Comparison of ENCODE assay signal across 8 cellular contexts in the genomic region with DNA sequence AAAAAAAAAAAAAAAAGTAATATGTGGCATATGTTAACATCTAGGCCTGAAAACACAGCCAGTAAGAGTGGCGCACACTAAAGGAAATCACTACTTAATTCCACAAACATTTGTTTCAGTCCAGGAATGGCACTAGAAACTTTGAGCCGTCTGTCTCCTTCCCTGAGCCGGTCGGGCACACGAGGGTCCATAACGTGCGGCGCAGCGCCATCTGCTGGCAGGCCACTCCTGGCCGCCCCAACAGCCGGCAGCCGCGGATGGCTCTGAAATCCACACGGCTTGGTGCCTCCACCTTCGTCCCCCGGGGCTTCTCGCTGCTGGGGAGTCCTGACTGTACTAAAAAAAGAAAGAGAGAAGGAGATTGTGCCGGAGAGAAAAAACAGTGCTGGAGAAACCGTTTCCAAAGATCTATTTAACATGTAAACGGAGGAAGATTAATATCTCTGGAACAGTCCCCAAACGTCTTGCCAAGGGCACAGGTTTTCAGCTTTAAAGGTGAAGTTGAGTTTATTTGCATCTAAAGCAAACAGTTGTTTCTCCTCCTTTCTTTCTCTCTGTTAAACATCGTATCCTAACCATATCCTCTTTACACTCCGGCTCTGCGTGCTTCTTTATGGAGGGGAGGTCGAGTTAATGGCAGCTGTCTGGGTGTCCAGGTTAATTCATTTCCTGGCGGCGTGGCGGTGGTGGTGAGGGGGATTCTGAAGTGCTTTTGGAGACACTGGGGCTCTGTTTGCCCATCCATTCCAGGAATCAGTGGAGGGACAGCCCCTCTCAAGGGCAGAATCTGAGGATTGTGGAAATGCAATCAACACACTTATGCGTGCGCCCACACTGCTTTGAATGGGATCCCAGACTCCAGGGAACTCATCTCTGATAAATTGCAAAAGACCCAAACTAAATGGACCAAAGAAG.
A peak's percentile ranks its signal among the peaks of the same experiment; 100 is the strongest.
DNase-seq lines count a peak whose midpoint lies in the region; ATAC-seq, FAIRE-seq and TF ChIP-seq lines count a peak whose summit lies in the region.

No MANE protein-coding gene starts in this region.

- no peaks in the 10 kb centered on the region for H3K27me3 ChIP-seq in Caco-2 (replicated peaks; ENCODE audit: control insufficient read depth, insufficient read depth, low read length)
- H3K27me3 ChIP-seq in neuron (ENCODE audit: insufficient read depth, low read length), result no peaks in the 10 kb centered on the region

- no peak overlapping the region for H3K4me3 Mint-ChIP-seq in Caco-2 (ENCODE audit: unreplicated experiment)
- H3K4me3 Mint-ChIP-seq in activated CD8-positive, alpha-beta T cell treated with anti-CD3 and anti-CD28 coated beads, Interleukin-2, amount 10 ng/mL, durations not matched to agents 7 days and 5 days, result no peak overlapping the region

- TF ChIP-seq CTCF in Caco-2 (IDR thresholded peaks at IDR 0.05; ENCODE audit: insufficient read depth in 1 of 2, low read depth in 1 of 2, low read length in 1 of 2, severe bottlenecking in 1 of 2, unreplicated experiment in 1 of 2) (peak; percentile 93 to 95), fibroblast of mammary gland (conservative IDR thresholded peaks at IDR 0.05; ENCODE audit: control insufficient read depth, insufficient read depth, low read depth, low read length) (peak; percentile 76)

- CTCF ChIA-PET in Caco-2 (lab: Charles Lee), result no interaction called here
- CTCF ChIA-PET in activated CD8-positive, alpha-beta T cell treated with anti-CD3 and anti-CD28 coated beads, Interleukin-2, amount 10 ng/mL, durations not matched to agents 7 days and 5 days (lab: Charles Lee), result interaction anchor here (0.7 kb wide), 1 partner anchor 179 kb away, joined by 3 read pairs; no protein-coding TSS in a partner anchor

- H3K4me3 ChIP-seq in Caco-2 (ENCODE audit: low read depth, low read length) (no peak overlapping the region), fibroblast of mammary gland (ENCODE audit: control insufficient read depth, low read depth, low read length) (no peak overlapping the region), neuron (ENCODE audit: low read length) (peak overlapping the region; percentile 4)

- no peaks in the 10 kb centered on the region for H3K36me3 ChIP-seq in Caco-2 (ENCODE audit: control insufficient read depth, insufficient read depth, low read length)
- no peaks in the 10 kb centered on the region for H3K36me3 ChIP-seq in neuron (ENCODE audit: insufficient read depth, low read length)

- no TSS peak for BruUV-seq in Caco-2 (replicated peaks; lab: Mats Ljungman, UMichigan)

- H3K27ac Mint-ChIP-seq in Caco-2 (ENCODE audit: unreplicated experiment), result no peak overlapping the region
- H3K27ac Mint-ChIP-seq in activated CD8-positive, alpha-beta T cell treated with anti-CD3 and anti-CD28 coated beads, Interleukin-2, amount 10 ng/mL, durations not matched to agents 7 days and 5 days, result no peak overlapping the region

- no peak for FAIRE-seq in urothelium cell line (lab: Jason Lieb, UNC)

- peak; percentile 91 for ATAC-seq in HG03342 (IDR thresholded peaks at IDR 0.05; ENCODE audit: unreplicated experiment)
- peak; percentile 67 for ATAC-seq in activated CD8-positive, alpha-beta T cell treated with anti-CD3 and anti-CD28 coated beads, Interleukin-2, amount 10 ng/mL, durations not matched to agents 7 days and 5 days

- H2AFZ ChIP-seq in neuron (ENCODE audit: low read depth, low read length), result peak overlapping the region; percentile 46

- no peaks in the 10 kb centered on the region for H3K9me3 ChIP-seq in Caco-2
- no peaks in the 10 kb centered on the region for H3K9me3 ChIP-seq in neuron (ENCODE audit: low read length)

- no peaks in the 10 kb centered on the region for H3K9me3 Mint-ChIP-seq in Caco-2 (ENCODE audit: unreplicated experiment)
- no peaks in the 10 kb centered on the region for H3K9me3 Mint-ChIP-seq in activated CD8-positive, alpha-beta T cell treated with anti-CD3 and anti-CD28 coated beads, Interleukin-2, amount 10 ng/mL, durations not matched to agents 7 days and 5 days (ENCODE audit: insufficient read depth)

- intact Hi-C loops in Caco-2 (cut with micrococcal nuclease; ENCODE audit: unreplicated experiment), result loop anchor here (1.0 to 2.0 kb wide), 3 partner anchors 220 to 860 kb away; no protein-coding TSS in a partner anchor

- peak; percentile 66 to 82 for DNase-seq in Caco-2
- peak; percentile 30 for DNase-seq in GM19240 (ENCODE audit: insufficient read length, low spot score)
- peak; percentile 67 for DNase-seq in NCI-H345 treated with DMSO at 0.1 percent for 48 hours (lab: John Stamatoyannopoulos, UW; ENCODE audit: unreplicated experiment)
- peak; percentile 59 for DNase-seq in activated CD8-positive, alpha-beta T cell treated with anti-CD3 and anti-CD28 coated beads, Interleukin-2, amount 10 ng/mL, durations not matched to agents 7 days and 5 days
- DNase-seq in fibroblast of mammary gland (ENCODE audit: low read depth), result peak; percentile 75
- DNase-seq in urothelium cell line (ENCODE audit: low spot score), result peak; percentile 79

- H3K4me1 Mint-ChIP-seq in Caco-2 (ENCODE audit: low read depth, unreplicated experiment), result peaks cover 12% of the 10 kb centered on the region
- no peaks in the 10 kb centered on the region for H3K4me1 Mint-ChIP-seq in activated CD8-positive, alpha-beta T cell treated with anti-CD3 and anti-CD28 coated beads, Interleukin-2, amount 10 ng/mL, durations not matched to agents 7 days and 5 days (ENCODE audit: low read depth)

- H3K36me3 Mint-ChIP-seq in Caco-2 (ENCODE audit: insufficient read depth, unreplicated experiment), result no peaks in the 10 kb centered on the region
- H3K36me3 Mint-ChIP-seq in activated CD8-positive, alpha-beta T cell treated with anti-CD3 and anti-CD28 coated beads, Interleukin-2, amount 10 ng/mL, durations not matched to agents 7 days and 5 days (ENCODE audit: low read depth), result no peaks in the 10 kb centered on the region

- H3K4me1 ChIP-seq in Caco-2 (no peaks in the 10 kb centered on the region), neuron (ENCODE audit: insufficient read depth, low read length) (peaks cover 23% of the 10 kb centered on the region)

- POLR2A ChIA-PET in Caco-2 (lab: Charles Lee), result no interaction called here
- POLR2A ChIA-PET in activated CD8-positive, alpha-beta T cell treated with anti-CD3 and anti-CD28 coated beads, Interleukin-2, amount 10 ng/mL, durations not matched to agents 7 days and 5 days (lab: Charles Lee), result no interaction called here

- H3K27me3 Mint-ChIP-seq in Caco-2 (ENCODE audit: insufficient read depth, unreplicated experiment), result peaks cover 20% of the 10 kb centered on the region
- H3K27me3 Mint-ChIP-seq in activated CD8-positive, alpha-beta T cell treated with anti-CD3 and anti-CD28 coated beads, Interleukin-2, amount 10 ng/mL, durations not matched to agents 7 days and 5 days (ENCODE audit: low read depth), result peaks cover 3% of the 10 kb centered on the region
